In genomic region chr7:41028591-41028990, GRCh38 we compare ENCODE assay signal across 1 cellular context.
TF ChIP-seq lines count a peak whose summit lies in the region.

No MANE protein-coding gene starts in this region.

TF ChIP-seq in IMR-90, 13 proteins besides CTCF, POLR2A, EP300 and RAD21:
- TF ChIP-seq, protein P1, sequence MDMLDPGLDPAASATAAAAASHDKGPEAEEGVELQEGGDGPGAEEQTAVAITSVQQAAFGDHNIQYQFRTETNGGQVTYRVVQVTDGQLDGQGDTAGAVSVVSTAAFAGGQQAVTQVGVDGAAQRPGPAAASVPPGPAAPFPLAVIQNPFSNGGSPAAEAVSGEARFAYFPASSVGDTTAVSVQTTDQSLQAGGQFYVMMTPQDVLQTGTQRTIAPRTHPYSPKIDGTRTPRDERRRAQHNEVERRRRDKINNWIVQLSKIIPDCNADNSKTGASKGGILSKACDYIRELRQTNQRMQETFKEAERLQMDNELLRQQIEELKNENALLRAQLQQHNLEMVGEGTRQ (IDR thresholded peaks at IDR 0.05; ENCODE audit: low read depth, low read length): no peak
